ENCODE assay signal across 8 cellular contexts in the genomic region with DNA sequence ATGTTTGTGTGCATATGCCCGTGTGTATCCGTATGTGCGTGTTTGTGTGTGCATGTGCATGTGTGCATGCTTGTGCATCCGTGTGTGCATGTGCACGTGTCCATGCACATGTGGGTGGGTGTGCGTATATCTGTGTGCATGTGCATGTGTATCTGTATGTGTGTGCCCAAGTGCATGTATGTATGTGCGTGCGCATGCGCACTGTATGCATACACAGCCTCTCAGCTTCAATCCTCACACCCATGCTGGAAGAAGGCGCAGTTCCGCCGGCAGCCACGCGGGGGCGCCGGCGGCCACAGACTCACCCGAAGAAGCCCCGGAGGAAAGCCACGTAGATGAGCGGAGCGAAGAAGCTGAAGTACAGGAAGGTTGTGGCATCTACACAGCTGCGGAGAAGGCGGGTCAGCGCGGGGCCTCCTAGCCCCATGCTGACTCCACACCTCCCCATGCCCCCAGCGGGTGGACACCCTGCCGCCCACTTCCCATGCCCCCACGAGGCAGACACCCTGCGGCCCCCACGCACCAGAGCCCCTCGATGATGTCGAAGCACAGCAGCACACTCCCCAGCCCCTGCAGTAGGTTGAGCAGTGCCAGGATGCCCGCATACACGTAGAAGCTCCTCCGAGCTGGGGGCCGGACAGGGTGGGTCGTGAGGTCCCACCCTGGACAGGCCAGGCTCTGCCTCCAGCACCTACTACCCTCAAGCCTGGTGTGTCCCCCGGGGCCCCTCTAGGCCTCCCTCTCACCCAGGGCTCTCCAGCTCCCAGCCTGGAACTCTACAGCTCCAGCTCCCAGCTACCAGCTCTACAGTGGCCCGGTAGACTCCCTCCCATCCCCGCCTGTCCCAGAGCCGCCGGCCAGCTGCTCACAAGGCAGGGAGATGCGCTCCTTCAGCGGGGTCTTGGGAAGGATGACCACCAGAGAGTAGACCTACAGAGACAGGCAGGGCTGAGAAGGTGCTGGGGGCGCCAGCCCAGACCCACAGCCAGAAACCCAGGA. TPM values are rescaled to one million over a fixed set of nuclear protein-coding genes. Genes with fewer than 3 reads are reported as not detected.
DNase-seq lines count a peak whose midpoint lies in the region; ATAC-seq, FAIRE-seq and TF ChIP-seq lines count a peak whose summit lies in the region.

No MANE protein-coding gene starts in this region.

- no peak for TF ChIP-seq POLR2A in breast epithelium (IDR thresholded peaks at IDR 0.05)

- H2AFZ ChIP-seq in keratinocyte (ENCODE audit: control insufficient read depth, low read length): no peak overlapping the region

- peak; percentile 82 for FAIRE-seq in keratinocyte (lab: Jason Lieb, UNC)

- no peaks in the 10 kb centered on the region for H3K36me3 ChIP-seq in breast epithelium
- H3K36me3 ChIP-seq in keratinocyte (ENCODE audit: control insufficient read depth in 2 of 2, extremely low read depth in 1 of 2, insufficient read depth in 2 of 2, low read length in 2 of 2): peaks cover 40 to 52% of the 10 kb centered on the region in 2 experiments

- no peak overlapping the region for H3K4me2 ChIP-seq in keratinocyte (ENCODE audit: control insufficient read depth, extremely low read depth, insufficient read depth, low read depth, low read length)

- TF ChIP-seq CTCF in breast epithelium (IDR thresholded peaks at IDR 0.05) (peak; percentile 91 to 95 (median 93)), keratinocyte (optimal IDR thresholded peaks at IDR 0.05 in 1 of 3, IDR thresholded peaks at IDR 0.05 in 1 of 3, conservative IDR thresholded peaks at IDR 0.05 in 1 of 3; ENCODE audit: extremely low read depth in 1 of 3, insufficient read depth in 2 of 3, low read length in 3 of 3) (peak in 2 of 3 experiments; percentile 99 to 100)

- peaks cover 12% of the 10 kb centered on the region for H4K20me1 ChIP-seq in keratinocyte (ENCODE audit: control insufficient read depth, extremely low read depth, insufficient read depth, low read length)

- dilution Hi-C loops in keratinocyte (cut with MboI; ENCODE audit: extremely low pct_ligation_motif_present, low sequenced_read_pairs): no loop called here

- no peak overlapping the region for H3K9ac ChIP-seq in keratinocyte (ENCODE audit: control insufficient read depth, extremely low read depth, insufficient read depth, low read length)

- H3K27ac ChIP-seq in breast epithelium: peak overlapping the region; percentile 15 to 63
- H3K27ac ChIP-seq in keratinocyte (ENCODE audit: control insufficient read depth, insufficient read depth, low read length): no peak overlapping the region

- H3K9me3 ChIP-seq in breast epithelium (no peaks in the 10 kb centered on the region), keratinocyte (ENCODE audit: control insufficient read depth, low read depth, low read length) (no peaks in the 10 kb centered on the region)

- peak overlapping the region in 1 of 3 donors; percentile 42 for H3K4me3 ChIP-seq in breast epithelium
- H3K4me3 ChIP-seq in keratinocyte (ENCODE audit: control insufficient read depth in 2 of 3, extremely low read depth in 1 of 3, insufficient read depth in 2 of 3, low read depth in 1 of 3, low read length in 3 of 3): no peak overlapping the region

- H3K27me3 ChIP-seq in breast epithelium (no peaks in the 10 kb centered on the region), keratinocyte (ENCODE audit: control insufficient read depth, extremely low read depth, insufficient read depth, low read length) (no peaks in the 10 kb centered on the region)

- intact Hi-C loops in breast epithelium (cut with DNase I; ENCODE audit: low total_unique reads): no loop called here

- H3K4me1 ChIP-seq in breast epithelium: no peaks in the 10 kb centered on the region
- H3K4me1 ChIP-seq in keratinocyte (ENCODE audit: control insufficient read depth, extremely low read depth, insufficient read depth, low read length): no peaks in the 10 kb centered on the region

- DNase-seq in AG20443 (ENCODE audit: low spot score): peak; percentile 97
- peak; percentile 73 for DNase-seq in NCI-H345 (lab: John Stamatoyannopoulos, UW)
- DNase-seq in activated CD4-positive, CD25-positive, alpha-beta regulatory T cell (lab: John Stamatoyannopoulos, UW): peak; percentile 60 to 71 (median 66)
- peak; percentile 82 to 86 for DNase-seq in breast epithelium (ENCODE audit: low spot score in 2 of 2)
- peak; percentile 79 for DNase-seq in keratinocyte (ENCODE audit: low read depth, low spot score)
- peak; percentile 53 to 76 (median 68) for DNase-seq in stimulated activated CD4-positive, alpha-beta T cell treated with anti-CD3 and anti-CD28 coated beads, Interleukin-1b, Interleukin-23, amount 100 ng/mL, for 24 hours (ENCODE audit: low read depth in 4 of 4, low spot score in 1 of 4)

- ATAC-seq in GM19043 (IDR thresholded peaks at IDR 0.05; ENCODE audit: low read depth, unreplicated experiment): peak; percentile 82
- ATAC-seq in HG03342 (IDR thresholded peaks at IDR 0.05; ENCODE audit: unreplicated experiment): peak; percentile 89

- no peaks in the 10 kb centered on the region for H3K9me1 ChIP-seq in keratinocyte (ENCODE audit: control insufficient read depth, extremely low read depth, insufficient read depth, low read length)

- H3K79me2 ChIP-seq in keratinocyte (ENCODE audit: control insufficient read depth, insufficient read depth, low read length): peaks cover 8% of the 10 kb centered on the region

RNA-seq across cellular contexts. Expression of a gene that starts 15.4 kb away (rescaled TPM):
- 10 to 100 TPM; 32.1 to 49.0 (median 39.8) TPM for total RNA-seq in breast epithelium
- 22.2 to 43.5 TPM (median 23.7 TPM) in 3 replicates for polyA plus RNA-seq in keratinocyte
- polyA plus RNA-seq in keratinocyte (2011; ENCODE audit: low read depth): 4.2 TPM
- 20.7 and 28.7 TPM in 2 replicates for polyA plus RNA-seq in keratinocyte (2011; cell fraction: cytosol; rRNA removed)
- 42.7 and 50.1 TPM in 2 replicates for polyA plus RNA-seq in keratinocyte (2011; cell fraction: nucleus; rRNA removed)
- polyA plus RNA-seq in keratinocyte (2012; ENCODE audit: low replicate concordance): 23.9 and 46.1 TPM in 2 replicates
- polyA minus RNA-seq in keratinocyte: 26.4 to 61.1 TPM (median 51.2 TPM) in 3 replicates
- 47.6 TPM for polyA minus RNA-seq in keratinocyte (2011; cell fraction: cytosol; rRNA and poly(A)+ RNA removed)
- polyA minus RNA-seq in keratinocyte (2011; cell fraction: nucleus; rRNA and poly(A)+ RNA removed): 25.0 and 27.0 TPM in 2 replicates

RNA-seq across cellular contexts. Expression of a gene that starts 23.0 kb away (rescaled TPM):
- 1 to 10 TPM; 5.4 to 9.8 (median 6.7) TPM for total RNA-seq in breast epithelium
- polyA plus RNA-seq in keratinocyte: 9.4 to 24.0 TPM (median 18.3 TPM) in 3 replicates
- 0.90 TPM for polyA plus RNA-seq in keratinocyte (2011; ENCODE audit: low read depth)
- 8.0 and 9.9 TPM in 2 replicates for polyA plus RNA-seq in keratinocyte (2011; cell fraction: cytosol; rRNA removed)
- polyA plus RNA-seq in keratinocyte (2011; cell fraction: nucleus; rRNA removed): 13.3 and 14.7 TPM in 2 replicates
- polyA plus RNA-seq in keratinocyte (2012; ENCODE audit: low replicate concordance): 1.0 and 20.8 TPM in 2 replicates
- polyA minus RNA-seq in keratinocyte: 16.0 to 49.9 TPM (median 34.8 TPM) in 3 replicates
- 22.4 TPM for polyA minus RNA-seq in keratinocyte (2011; cell fraction: cytosol; rRNA and poly(A)+ RNA removed)
- polyA minus RNA-seq in keratinocyte (2011; cell fraction: nucleus; rRNA and poly(A)+ RNA removed): 10.8 and 10.9 TPM in 2 replicates

RNA-seq across cellular contexts. Expression of a gene that starts 53.8 kb away (rescaled TPM):
- 10 to 100 TPM in 1 of 3 donors, 1 to 10 TPM in 2; 8.8 to 10.6 (median 8.8) TPM for total RNA-seq in breast epithelium
- polyA plus RNA-seq in keratinocyte: 1.3 to 2.4 TPM (median 1.6 TPM) in 3 replicates
- 1.6 TPM for polyA plus RNA-seq in keratinocyte (2011; ENCODE audit: low read depth)
- 1.2 and 1.9 TPM in 2 replicates for polyA plus RNA-seq in keratinocyte (2011; cell fraction: cytosol; rRNA removed)
- polyA plus RNA-seq in keratinocyte (2011; cell fraction: nucleus; rRNA removed): 2.9 and 3.7 TPM in 2 replicates
- polyA plus RNA-seq in keratinocyte (2012; ENCODE audit: low replicate concordance): 1.2 and 1.5 TPM in 2 replicates
- 1.5 to 2.1 TPM in 2 of 3 replicates, not detected in the other for polyA minus RNA-seq in keratinocyte
- 3.3 TPM for polyA minus RNA-seq in keratinocyte (2011; cell fraction: cytosol; rRNA and poly(A)+ RNA removed)
- polyA minus RNA-seq in keratinocyte (2011; cell fraction: nucleus; rRNA and poly(A)+ RNA removed): 2.4 and 2.9 TPM in 2 replicates
